3 cellular contexts compared by ENCODE assay signal in genomic region chr1:1370094-1370493, GRCh38. TPM values are rescaled to one million over a fixed set of nuclear protein-coding genes. Genes with fewer than 3 reads are reported as not detected.
"Had no signal": no experiment of that assay in that cellular context is flagged by ENCODE, and none has a peak within 500 bp of the region (broad histone marks: within the 10 kb centered on the region; RNA-seq: fewer than 3 reads in every experiment).

No MANE protein-coding gene starts in this region.

RNA-seq across cellular contexts. Expression of gene MXRA8, which starts 11.7 kb away (rescaled TPM):
- total RNA-seq: HT-29, MCF 10A, OCI-LY7 had no signal
